In genomic region chr2:237779521-237779920, GRCh38 we compare ENCODE assay signal across 27 cellular contexts.
"Had no signal": no experiment of that assay in that cellular context is flagged by ENCODE, and none has a peak within 500 bp of the region (broad histone marks: within the 10 kb centered on the region; RNA-seq: fewer than 3 reads in every experiment).

No MANE protein-coding gene starts in this region.

- H3K9me3 Mint-ChIP-seq: effector memory CD8-positive, alpha-beta T cell; natural killer cell treated with Interleukin-12 subunit alpha and Interleukin-12 subunit beta and Interleukin-15 and Interleukin-18, amount 100 ng/mL, for 72 hours had no signal

- H3K4me1 Mint-ChIP-seq: mesothelial cell of epicardium; stimulated activated memory B cell treated with anti-CD40 and anti-IgM and Interleukin-4, amounts not matched to agents 10 μg/mL and 1 μg/mL and 100 μg/mL, for 72 hours had no signal

- DNase-seq: cerebellar nuclear complex; cortex of kidney; effector memory CD8-positive, alpha-beta T cell; foreskin keratinocyte; heart right ventricle; hippocampal formation; left cardiac atrium; mesenchymal stem cell; mucosa of descending colon; naive B cell; nucleus accumbens; right cardiac atrium; sigmoid colon; stimulated activated CD4-positive, alpha-beta T cell treated with anti-CD3 and anti-CD28 coated beads, Interleukin-2, amount 100 ng/mL, for 24 hours; stimulated activated CD4-positive, alpha-beta T cell treated with anti-CD3 and anti-CD28 coated beads, Interleukin-4, amount 100 ng/mL, for 24 hours; substantia nigra; testis; tibial artery had no signal

- H3K27ac Mint-ChIP-seq: effector memory CD8-positive, alpha-beta T cell; mesothelial cell of epicardium; natural killer cell treated with Interleukin-12 subunit alpha and Interleukin-12 subunit beta and Interleukin-15 and Interleukin-18, amount 100 ng/mL, for 72 hours; stimulated activated memory B cell treated with anti-CD40 and anti-IgM and Interleukin-4, amounts not matched to agents 10 μg/mL and 1 μg/mL and 100 μg/mL, for 72 hours; type B pancreatic cell had no signal

- H3K4me3 ChIP-seq: gastroesophageal sphincter, heart right ventricle, left lung, mucosa of descending colon, prostate gland, sigmoid colon, testis, tibial artery had no signal

- H3K27me3 Mint-ChIP-seq: effector memory CD8-positive, alpha-beta T cell; naive B cell; natural killer cell treated with Interleukin-12 subunit alpha and Interleukin-12 subunit beta and Interleukin-15 and Interleukin-18, amount 100 ng/mL, for 72 hours; stimulated activated memory B cell treated with anti-CD40 and anti-IgM and Interleukin-4, amounts not matched to agents 10 μg/mL and 1 μg/mL and 100 μg/mL, for 72 hours; type B pancreatic cell had no signal

- H3K4me1 ChIP-seq: foreskin keratinocyte, gastroesophageal sphincter, left lung, sigmoid colon, testis, tibial artery had no signal

- ATAC-seq: effector memory CD8-positive, alpha-beta T cell; esophagus mucosa; foreskin keratinocyte; gastroesophageal sphincter; heart right ventricle; left cardiac atrium; left lung; mucosa of descending colon; natural killer cell treated with Interleukin-12 subunit alpha and Interleukin-12 subunit beta and Interleukin-15 and Interleukin-18, amount 100 ng/mL, for 72 hours; right cardiac atrium; stimulated activated memory B cell treated with anti-CD40 and anti-IgM and Interleukin-4, amounts not matched to agents 10 μg/mL and 1 μg/mL and 100 μg/mL, for 72 hours had no signal

- H3K36me3 ChIP-seq: prostate gland had no signal

- H3K27ac ChIP-seq: epithelial cell of prostate, foreskin keratinocyte, gastroesophageal sphincter, heart right ventricle, left lung, prostate gland, sigmoid colon, testis, tibial artery had no signal

- H3K4me3 Mint-ChIP-seq: effector memory CD8-positive, alpha-beta T cell; mesothelial cell of epicardium; naive B cell; natural killer cell treated with Interleukin-12 subunit alpha and Interleukin-12 subunit beta and Interleukin-15 and Interleukin-18, amount 100 ng/mL, for 72 hours; stimulated activated memory B cell treated with anti-CD40 and anti-IgM and Interleukin-4, amounts not matched to agents 10 μg/mL and 1 μg/mL and 100 μg/mL, for 72 hours; type B pancreatic cell had no signal

- H3K27me3 ChIP-seq: foreskin keratinocyte, gastroesophageal sphincter, heart right ventricle, left lung, sigmoid colon, testis, tibial artery had no signal

- H3K9me3 ChIP-seq: gastroesophageal sphincter, heart right ventricle, left lung, mucosa of descending colon, prostate gland, sigmoid colon, testis, tibial artery had no signal
